In genomic region chr14:92558319-92558718, GRCh38 we compare ENCODE assay signal across 11 cellular contexts.
"Had no signal": no experiment of that assay in that cellular context is flagged by ENCODE, and none has a peak within 500 bp of the region (broad histone marks: within the 10 kb centered on the region; RNA-seq: fewer than 3 reads in every experiment).

No MANE protein-coding gene starts in this region.

- H3K27me3 ChIP-seq: neural progenitor cell, sigmoid colon, spleen had no signal

- H3K27ac ChIP-seq: lower lobe of right lung, neural progenitor cell, sigmoid colon, spleen, thoracic aorta had no signal

- H3K9ac ChIP-seq: neural progenitor cell had no signal

- H3K4me1 ChIP-seq: neural progenitor cell had no signal

- H3K9me3 Mint-ChIP-seq: activated naive CD4-positive, alpha-beta T cell treated with anti-CD3 and anti-CD28 coated beads, Interleukin-2, amount 10 ng/mL, durations not matched to agents 7 days and 5 days; mesothelial cell of epicardium; neural progenitor cell had no signal

- FAIRE-seq: endometrium, islet of Langerhans had no signal

- H3K4me1 Mint-ChIP-seq: mesothelial cell of epicardium had no signal

- ATAC-seq: left colon, lower lobe of right lung had no signal

- H3K4me3 ChIP-seq: lower lobe of right lung, neural progenitor cell, sigmoid colon, spleen, thoracic aorta had no signal

- DNase-seq: activated CD8-positive, alpha-beta memory T cell treated with anti-CD3 and anti-CD28 coated beads, Interleukin-2, amount 50 U/mL, for 48 hours; activated naive CD4-positive, alpha-beta T cell treated with anti-CD3 and anti-CD28 coated beads, Interleukin-2, amount 10 ng/mL, durations not matched to agents 7 days and 5 days; left colon; lower lobe of right lung; sigmoid colon; spleen had no signal

- H3K27ac Mint-ChIP-seq: activated naive CD4-positive, alpha-beta T cell treated with anti-CD3 and anti-CD28 coated beads, Interleukin-2, amount 10 ng/mL, durations not matched to agents 7 days and 5 days; mesothelial cell of epicardium; neural progenitor cell had no signal

- H3K36me3 ChIP-seq: neural progenitor cell had no signal

- H3K9me3 ChIP-seq: lower lobe of right lung, sigmoid colon, spleen, thoracic aorta had no signal

- H3K36me3 Mint-ChIP-seq: neural progenitor cell had no signal

- H3K4me2 ChIP-seq: neural progenitor cell had no signal

- H2AFZ ChIP-seq: neural progenitor cell had no signal

- H3K4me3 Mint-ChIP-seq: activated naive CD4-positive, alpha-beta T cell treated with anti-CD3 and anti-CD28 coated beads, Interleukin-2, amount 10 ng/mL, durations not matched to agents 7 days and 5 days; mesothelial cell of epicardium; neural progenitor cell had no signal
